Comparison of ENCODE assay signal across 28 cellular contexts in the genomic region with DNA sequence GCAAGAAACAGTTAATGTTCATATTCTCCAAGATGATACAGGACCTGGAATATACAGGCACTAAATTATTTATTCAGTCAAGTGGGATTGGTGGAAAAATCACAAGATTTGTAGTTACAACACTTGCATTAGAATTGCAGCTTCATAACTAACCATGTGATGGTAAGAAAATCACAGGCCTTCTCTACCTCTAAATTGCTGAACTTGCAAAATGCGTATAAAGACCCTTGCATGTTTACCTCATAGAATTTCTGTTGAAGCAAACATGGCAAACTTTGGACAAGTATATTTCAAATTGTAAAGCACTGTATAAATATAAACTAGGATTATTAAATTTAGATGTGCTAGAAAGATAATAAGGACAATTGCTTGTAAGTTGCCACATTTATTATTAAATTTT.
"Had no signal": no experiment of that assay in that cellular context is flagged by ENCODE, and none has a peak within 500 bp of the region (broad histone marks: within the 10 kb centered on the region; RNA-seq: fewer than 3 reads in every experiment).

No MANE protein-coding gene starts in this region.

- ATAC-seq: effector memory CD8-positive, alpha-beta T cell; esophagus mucosa; gastrocnemius medialis; heart right ventricle; left cardiac atrium; left lung; left ventricle myocardium superior; lower lobe of right lung; mucosa of descending colon had no signal

- FAIRE-seq: colon, endometrium, islet of Langerhans, keratinocyte had no signal

- H3K27ac ChIP-seq: coronary artery, dorsolateral prefrontal cortex, epithelial cell of prostate, esophagus squamous epithelium, gastrocnemius medialis, heart right ventricle, left lung, lower lobe of right lung had no signal

- H3K27me3 ChIP-seq: dorsolateral prefrontal cortex, esophagus squamous epithelium, gastrocnemius medialis, heart right ventricle, left lung had no signal

- DNase-seq: dermis blood vessel endothelial cell; dorsolateral prefrontal cortex; effector CD4-positive, alpha-beta T cell; effector memory CD8-positive, alpha-beta T cell; endodermal cell; erythroblast; esophagus squamous epithelium; foreskin fibroblast; foreskin melanocyte; gastrocnemius medialis; glutamatergic neuron; head of caudate nucleus; heart right ventricle; hippocampal formation; left cardiac atrium; left lung; left ventricle myocardium superior; lower lobe of right lung; mesenchymal stem cell; mucosa of descending colon; naive B cell had no signal

- H3K9me3 ChIP-seq: esophagus squamous epithelium, gastrocnemius medialis, heart right ventricle, left lung, lower lobe of right lung, mucosa of descending colon had no signal

- H3K4me1 ChIP-seq: esophagus squamous epithelium, gastrocnemius medialis, heart right ventricle, left lung, lower lobe of right lung had no signal

- H3K4me3 ChIP-seq: coronary artery, dorsolateral prefrontal cortex, esophagus squamous epithelium, gastrocnemius medialis, heart right ventricle, left lung, lower lobe of right lung, mucosa of descending colon had no signal

- H3K36me3 ChIP-seq: esophagus squamous epithelium, gastrocnemius medialis, heart right ventricle, left lung, lower lobe of right lung had no signal
